ENCODE assay signal across 21 cellular contexts in genomic region chr7:133345690-133346421, GRCh38.
A peak's percentile ranks its signal among the peaks of the same experiment; 100 is the strongest.
DNase-seq lines count a peak whose midpoint lies in the region; ATAC-seq and TF ChIP-seq lines count a peak whose summit lies in the region.
"Had no signal": no experiment of that assay in that cellular context is flagged by ENCODE, and none has a peak within 500 bp of the region (broad histone marks: within the 10 kb centered on the region; RNA-seq: fewer than 3 reads in every experiment).

No MANE protein-coding gene starts in this region.

- TF ChIP-seq POLR2A in gastrocnemius medialis (IDR thresholded peaks at IDR 0.05): no peak

- H3K9me3 Mint-ChIP-seq in WTC11: peaks cover 18% of the 10 kb centered on the region
- peaks cover 29% of the 10 kb centered on the region for H3K9me3 Mint-ChIP-seq in activated CD8-positive, alpha-beta T cell treated with anti-CD3 and anti-CD28 coated beads, Interleukin-2, amount 10 ng/mL, durations not matched to agents 7 days and 5 days (ENCODE audit: insufficient read depth)

- no peak overlapping the region for H2BK15ac ChIP-seq in mesendoderm (replicated peaks; ENCODE audit: low read depth)

- peak overlapping the region; percentile 38 for H2BK120ac ChIP-seq in mesendoderm (ENCODE audit: low read depth, low read length)

- peaks cover 48% of the 10 kb centered on the region for H3K4me1 Mint-ChIP-seq in WTC11
- H3K4me1 Mint-ChIP-seq in activated CD8-positive, alpha-beta T cell treated with anti-CD3 and anti-CD28 coated beads, Interleukin-2, amount 10 ng/mL, durations not matched to agents 7 days and 5 days (ENCODE audit: low read depth): no peaks in the 10 kb centered on the region
- H3K4me1 Mint-ChIP-seq: B cell, CD14-positive monocyte had no signal

- H3K27ac ChIP-seq in HEK293 (ENCODE audit: extremely low read depth, low read depth, low read length) (no peak overlapping the region), mesendoderm (ENCODE audit: low read depth, low read length) (no peak overlapping the region), gastrocnemius medialis (no peak overlapping the region)
- H3K27ac ChIP-seq: A549, RWPE1, SK-N-MC had no signal

- no peaks in the 10 kb centered on the region for H3K79me2 ChIP-seq in mesendoderm (ENCODE audit: control insufficient read depth, insufficient read depth, low read length)

- H4K5ac ChIP-seq in mesendoderm (ENCODE audit: low read length): no peak overlapping the region

- DNase-seq in DMS79 treated with DMSO at 0.1 percent for 48 hours (lab: John Stamatoyannopoulos, UW) (peak; percentile 15), WTC11 (ENCODE audit: low spot score) (peak; percentile 14), mesendoderm (no peak), gastrocnemius medialis (no peak)
- DNase-seq in activated effector memory CD4-positive, alpha-beta T cell treated with anti-CD3 and anti-CD28 coated beads, Interleukin-2, amount 50 U/mL, for 16 hours: no peak
- DNase-seq in activated CD8-positive, alpha-beta T cell treated with anti-CD3 and anti-CD28 coated beads, Interleukin-2, amount 10 ng/mL, durations not matched to agents 7 days and 5 days: no peak
- DNase-seq: EL; GF-D8; NCI-H1694; NCI-H2081; NCI-H69; NK-92 treated with Interleukin-12 subunit alpha and Interleukin-12 subunit beta, amount 100 ng/mL, for 24 hours; SHP77 treated with DMSO at 0.1 percent for 48 hours had no signal

- WGBS in mesendoderm (ENCODE audit: extremely low coverage, insufficient coverage, low lambda C conversion rate): no CpG with 5 or more reads among the region's 8 CpGs

- no peaks in the 10 kb centered on the region for H3K27me3 Mint-ChIP-seq in WTC11 (ENCODE audit: low read depth)
- no peaks in the 10 kb centered on the region for H3K27me3 Mint-ChIP-seq in activated CD8-positive, alpha-beta T cell treated with anti-CD3 and anti-CD28 coated beads, Interleukin-2, amount 10 ng/mL, durations not matched to agents 7 days and 5 days (ENCODE audit: low read depth)
- H3K27me3 Mint-ChIP-seq: B cell, IgD-negative memory B cell had no signal

- peaks cover 1% of the 10 kb centered on the region for H3K79me1 ChIP-seq in mesendoderm (ENCODE audit: low read length)

- H3K56ac ChIP-seq in mesendoderm (ENCODE audit: low read length): peak overlapping the region; percentile 34

- TF ChIP-seq CTCF in HEK293 (tag by site-specific recombination; IDR thresholded peaks at IDR 0.05) (no peak), WTC11 (IDR thresholded peaks at IDR 0.05) (no peak), gastrocnemius medialis (IDR thresholded peaks at IDR 0.05 in 4 of 5, conservative IDR thresholded peaks at IDR 0.05 in 1 of 5) (no peak)

- no peak overlapping the region for H4K8ac ChIP-seq in mesendoderm (ENCODE audit: low read depth, low read length)

- H3K27ac Mint-ChIP-seq in WTC11: peak overlapping the region; percentile 83
- H3K27ac Mint-ChIP-seq in activated CD8-positive, alpha-beta T cell treated with anti-CD3 and anti-CD28 coated beads, Interleukin-2, amount 10 ng/mL, durations not matched to agents 7 days and 5 days: no peak overlapping the region
- H3K27ac Mint-ChIP-seq: B cell, CD14-positive monocyte, IgD-negative memory B cell had no signal

- intact Hi-C loops in gastrocnemius medialis (cut with DNase I; ENCODE audit: low total_unique reads): no loop called here

- no peaks in the 10 kb centered on the region for H3K36me3 ChIP-seq in HEK293 (ENCODE audit: control insufficient read depth in 2 of 2, insufficient read depth in 1 of 2, low read length in 2 of 2)
- H3K36me3 ChIP-seq in mesendoderm (ENCODE audit: control insufficient read depth, insufficient read depth, low read length): no peaks in the 10 kb centered on the region
- H3K36me3 ChIP-seq in gastrocnemius medialis: no peaks in the 10 kb centered on the region
- H3K36me3 ChIP-seq: HAP-1 had no signal

- peak; percentile 91 for ATAC-seq in WTC11
- no peak for ATAC-seq in activated CD8-positive, alpha-beta T cell treated with anti-CD3 and anti-CD28 coated beads, Interleukin-2, amount 10 ng/mL, durations not matched to agents 7 days and 5 days
- no peak for ATAC-seq in gastrocnemius medialis
- ATAC-seq: A549 had no signal

- peak overlapping the region; percentile 46 for H3K4me3 Mint-ChIP-seq in WTC11
- H3K4me3 Mint-ChIP-seq in activated CD8-positive, alpha-beta T cell treated with anti-CD3 and anti-CD28 coated beads, Interleukin-2, amount 10 ng/mL, durations not matched to agents 7 days and 5 days: no peak overlapping the region
- H3K4me3 Mint-ChIP-seq: B cell, CD14-positive monocyte, IgD-negative memory B cell had no signal

- H3K36me3 Mint-ChIP-seq in WTC11: peaks cover 12% of the 10 kb centered on the region
- peaks cover 25% of the 10 kb centered on the region for H3K36me3 Mint-ChIP-seq in activated CD8-positive, alpha-beta T cell treated with anti-CD3 and anti-CD28 coated beads, Interleukin-2, amount 10 ng/mL, durations not matched to agents 7 days and 5 days (ENCODE audit: low read depth)

- no peak overlapping the region for H3K9ac ChIP-seq in mesendoderm (ENCODE audit: low read length)

- peak overlapping the region; percentile 43 for H3K4ac ChIP-seq in mesendoderm (ENCODE audit: low read depth, low read length)

- H2AK5ac ChIP-seq in mesendoderm (ENCODE audit: low read length): no peak overlapping the region

- peak overlapping the region; percentile 84 for H3K18ac ChIP-seq in mesendoderm (ENCODE audit: low read length)

- H3K27me3 ChIP-seq in mesendoderm (ENCODE audit: insufficient read depth, low read length, poor library complexity): no peaks in the 10 kb centered on the region
- no peaks in the 10 kb centered on the region for H3K27me3 ChIP-seq in gastrocnemius medialis

- no peak overlapping the region for H2BK5ac ChIP-seq in mesendoderm (ENCODE audit: low read length)

- H3K9me3 ChIP-seq in HEK293 (ENCODE audit: control insufficient read depth, insufficient read depth, low read depth, low read length) (no peaks in the 10 kb centered on the region; the same call in 1 of the 2 replicates), gastrocnemius medialis (peaks cover 5 to 10% (median 7%) of the 10 kb centered on the region in 3 donors)
- H3K9me3 ChIP-seq: A549, HAP-1 had no signal

- no peak overlapping the region for H3K23ac ChIP-seq in mesendoderm (ENCODE audit: low read length)

- H3K4me1 ChIP-seq in HEK293 (ENCODE audit: control insufficient read depth, insufficient read depth, low read length) (no peaks in the 10 kb centered on the region), mesendoderm (ENCODE audit: control insufficient read depth, low read depth, low read length) (peaks cover 9% of the 10 kb centered on the region), gastrocnemius medialis (peaks cover 12 to 19% of the 10 kb centered on the region in 2 donors)
- H3K4me1 ChIP-seq: A549, HAP-1 had no signal

- H3K4me2 ChIP-seq in mesendoderm (ENCODE audit: low read length): no peak overlapping the region
- H3K4me2 ChIP-seq: A549 had no signal

- no peak overlapping the region for H3K4me3 ChIP-seq in HEK293 (ENCODE audit: low read depth, low read length)
- H3K4me3 ChIP-seq in mesendoderm (ENCODE audit: low read length): no peak overlapping the region
- H3K4me3 ChIP-seq in gastrocnemius medialis: no peak overlapping the region
- H3K4me3 ChIP-seq: A549, HAP-1, SK-N-MC had no signal

- CTCF ChIA-PET in HEK293 (lab: Yijun Ruan, JAX) (interaction anchor here (0.9 kb wide), 1 partner anchor 90 kb away, joined by 3 read pairs; no protein-coding TSS in a partner anchor), WTC11 (lab: Charles Lee) (no interaction called here)
- CTCF ChIA-PET in activated CD8-positive, alpha-beta T cell treated with anti-CD3 and anti-CD28 coated beads, Interleukin-2, amount 10 ng/mL, durations not matched to agents 7 days and 5 days (lab: Charles Lee): no interaction called here

- POLR2A ChIA-PET in HEK293 (lab: Yijun Ruan, JAX): no interaction called here
- POLR2A ChIA-PET in WTC11 (lab: Charles Lee): no interaction called here
- POLR2A ChIA-PET in activated CD8-positive, alpha-beta T cell treated with anti-CD3 and anti-CD28 coated beads, Interleukin-2, amount 10 ng/mL, durations not matched to agents 7 days and 5 days (lab: Charles Lee): no interaction called here

- in situ Hi-C loops in gastrocnemius medialis (cut with MboI; ENCODE audit: low sequenced_read_pairs in 4 of 4): no loop called here

TF ChIP-seq in HEK293, 187 proteins besides CTCF, POLR2A, EP300 and RAD21:
- TF ChIP-seq ZNF274 (IDR thresholded peaks at IDR 0.05; ENCODE audit: low read length) (no peak), ZNF274 (tag by site-specific recombination; IDR thresholded peaks at IDR 0.05; ENCODE audit: borderline replicate concordance) (no peak), ZSCAN16 (tag by site-specific recombination; IDR thresholded peaks at IDR 0.05) (0 out of 2 replicates have a peak, but pooled peaks have one; percentile 21)

TF ChIP-seq in WTC11, 78 proteins besides CTCF, POLR2A, EP300 and RAD21:
- no peak for TF ChIP-seq E2F5 (CRISPR knock-in tag; IDR thresholded peaks at IDR 0.05)
- TF ChIP-seq E2F1 (CRISPR knock-in tag; IDR thresholded peaks at IDR 0.05): no peak
- TF ChIP-seq NR3C1 (CRISPR knock-in tag; conservative IDR thresholded peaks at IDR 0.05; ENCODE audit: low read depth): no peak
- TF ChIP-seq GRHL2 (CRISPR knock-in tag; IDR thresholded peaks at IDR 0.05; ENCODE audit: insufficient replicate concordance, severe bottlenecking): no peak
- TF ChIP-seq GTF2I (CRISPR knock-in tag; conservative IDR thresholded peaks at IDR 0.05): no peak
- no peak for TF ChIP-seq RORB (CRISPR knock-in tag; IDR thresholded peaks at IDR 0.05)

Comparison
In these comparisons a context has a peak if more than half of its experiments do, and no peak if none do; other contexts are left out.
1. DNase-seq: peak in DMS79 treated with DMSO at 0.1 percent for 48 hours (single experiment) and WTC11 (single experiment); none in mesendoderm (single experiment), activated effector memory CD4-positive, alpha-beta T cell treated with anti-CD3 and anti-CD28 coated beads, Interleukin-2, amount 50 U/mL, for 16 hours (single experiment), activated CD8-positive, alpha-beta T cell treated with anti-CD3 and anti-CD28 coated beads, Interleukin-2, amount 10 ng/mL, durations not matched to agents 7 days and 5 days (single experiment) and gastrocnemius medialis (0 of 2).